8 cellular contexts compared by ENCODE assay signal in the genomic region with DNA sequence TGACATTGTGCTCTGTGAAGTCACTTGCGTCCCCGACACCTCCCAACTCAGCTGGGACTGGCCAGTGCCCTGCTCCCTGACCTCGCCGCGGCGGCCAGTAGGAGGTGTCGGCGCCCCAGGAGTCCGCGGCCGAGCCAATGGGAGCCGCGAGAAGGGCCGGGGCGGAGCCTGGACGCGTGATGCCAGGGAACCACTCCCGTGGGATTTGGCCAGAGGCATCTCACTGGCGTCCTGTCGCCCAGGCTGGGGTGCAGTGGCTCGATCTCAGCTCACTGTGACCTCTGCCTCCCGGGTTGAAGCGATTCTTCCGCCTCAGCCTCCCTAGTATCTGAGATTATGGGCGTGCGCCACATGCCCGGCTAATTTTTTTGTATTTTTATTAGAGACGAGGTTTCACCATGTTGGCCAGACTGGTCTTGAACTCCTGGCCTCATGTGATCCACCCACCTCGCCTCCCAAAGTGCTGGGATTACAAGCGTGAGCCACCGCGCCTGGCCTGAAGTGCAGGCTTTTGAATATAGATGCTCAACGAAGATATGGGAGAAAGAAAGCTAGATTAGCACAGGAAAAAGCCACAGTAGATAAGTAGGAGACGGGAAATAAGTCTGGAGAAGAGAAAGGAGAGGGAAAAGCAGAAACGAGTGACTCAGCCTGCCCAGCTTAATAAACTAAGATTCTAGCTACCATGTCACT. TPM values are rescaled to one million over a fixed set of nuclear protein-coding genes. Genes with fewer than 3 reads are reported as not detected.
DNase-seq lines count a peak whose midpoint lies in the region; ATAC-seq, FAIRE-seq and TF ChIP-seq lines count a peak whose summit lies in the region.

No MANE protein-coding gene starts in this region.

- DNase-seq in A172 (ENCODE audit: low spot score) = peak; percentile 65
- peak; percentile 74 for DNase-seq in GM18507 (ENCODE audit: extremely low spot score, insufficient read length, low read depth)
- peak; percentile 93 for DNase-seq in HK-2 (ENCODE audit: unreplicated experiment)
- DNase-seq in Panc1 (ENCODE audit: low read depth, low spot score) = peak; percentile 69
- DNase-seq in glomerular visceral epithelial cell (ENCODE audit: extremely low spot score) = peak; percentile 72
- peak; percentile 33 for DNase-seq in thoracic aorta (ENCODE audit: low spot score)

- peak overlapping the region; percentile 76 for H3K27ac ChIP-seq in Panc1 (ENCODE audit: low read length)
- H3K27ac ChIP-seq in neutrophil = no peak overlapping the region
- H3K27ac ChIP-seq in thoracic aorta = no peak overlapping the region

- FAIRE-seq in GM18507 (lab: Jason Lieb, UNC) = peak; percentile 82

- intact Hi-C loops in Panc1 (cut with micrococcal nuclease; ENCODE audit: unreplicated experiment) = loop anchor here (10.0 kb wide), 1 partner anchor 88 kb away; no protein-coding TSS in a partner anchor

- H3K27me3 ChIP-seq in Panc1 (ENCODE audit: control insufficient read depth, insufficient read depth, low read length) = no peaks in the 10 kb centered on the region
- H3K27me3 ChIP-seq in neutrophil = peaks cover 16% of the 10 kb centered on the region
- no peaks in the 10 kb centered on the region for H3K27me3 ChIP-seq in thoracic aorta (replicated peaks; ENCODE audit: insufficient read depth)

- H3K4me1 Mint-ChIP-seq in activated naive CD8-positive, alpha-beta T cell (ENCODE audit: low read depth) = peaks cover 4% of the 10 kb centered on the region

- H3K4me3 ChIP-seq in Panc1 (ENCODE audit: low read depth in 2 of 2, low read length in 2 of 2) (peak overlapping the region; percentile 54 to 85), neutrophil (ENCODE audit: low read depth in 1 of 2, low read length in 1 of 2) (peak overlapping the region; percentile 47 to 54), thoracic aorta (peak overlapping the region; percentile 67)

- H3K9me3 ChIP-seq in Panc1 (ENCODE audit: control insufficient read depth, insufficient read depth, low read depth, low read length) (no peaks in the 10 kb centered on the region), neutrophil (no peaks in the 10 kb centered on the region), thoracic aorta (no peaks in the 10 kb centered on the region)

- in situ Hi-C loops in Panc1 (cut with HindIII; ENCODE audit: low pct_unique_long_range_greater_than_20kb, low sequenced_read_pairs) = no loop called here

- ATAC-seq in Panc1 (peak; percentile 100), thoracic aorta (ENCODE audit: insufficient number of reproducible peaks, low FRiP score, low read depth) (no peak)

- no peak overlapping the region for H3K27ac Mint-ChIP-seq in activated naive CD8-positive, alpha-beta T cell

- POLR2A ChIA-PET in Panc1 (lab: Charles Lee) = interaction anchor here (0.6 kb wide), 2 partner anchors 18 to 86 kb away, joined by 5 to 6 read pairs; no protein-coding TSS in a partner anchor

- CTCF ChIA-PET in Panc1 (lab: Charles Lee) = no interaction called here

- no peaks in the 10 kb centered on the region for H3K36me3 Mint-ChIP-seq in activated naive CD8-positive, alpha-beta T cell

- H3K36me3 ChIP-seq in Panc1 (ENCODE audit: control insufficient read depth, insufficient read depth, low read length) (no peaks in the 10 kb centered on the region), neutrophil (no peaks in the 10 kb centered on the region), thoracic aorta (no peaks in the 10 kb centered on the region)

- TF ChIP-seq CTCF in Panc1 (IDR thresholded peaks at IDR 0.05) (no peak), neutrophil (IDR thresholded peaks at IDR 0.05) (peak; percentile 21), thoracic aorta (IDR thresholded peaks at IDR 0.05) (peak; percentile 33)

- BruUV-seq in Panc1 (replicated peaks; lab: Mats Ljungman, UMichigan) = TSS peak; percentile 92

- H3K4me3 Mint-ChIP-seq in activated naive CD8-positive, alpha-beta T cell = peak overlapping the region; percentile 77

- H3K4me1 ChIP-seq in Panc1 (ENCODE audit: control insufficient read depth, insufficient read depth, low read length) = peaks cover 5% of the 10 kb centered on the region; the same call in 1 of the 2 replicates
- peaks cover 7 to 9% of the 10 kb centered on the region in 2 experiments for H3K4me1 ChIP-seq in neutrophil (ENCODE audit: control insufficient read depth in 1 of 2, insufficient read depth in 1 of 2, low read depth in 1 of 2, low read length in 1 of 2)
- peaks cover 0 to 10% of the 10 kb centered on the region in 2 donors for H3K4me1 ChIP-seq in thoracic aorta (ENCODE audit: control insufficient read depth in 1 of 2, low read depth in 2 of 2)

- no peaks in the 10 kb centered on the region for H3K27me3 Mint-ChIP-seq in activated naive CD8-positive, alpha-beta T cell

- no peaks in the 10 kb centered on the region for H3K9me3 Mint-ChIP-seq in activated naive CD8-positive, alpha-beta T cell (ENCODE audit: low read depth)

RNA-seq across cellular contexts. Expression of a gene that starts 38.0 kb away (rescaled TPM):
- 54.6 and 55.2 TPM in 2 replicates for total RNA-seq in A172 (2014; rRNA removed; shearing (Covaris generic))
- total RNA-seq in Panc1 (2021; ENCODE audit: unreplicated experiment) (78.9 TPM), thoracic aorta (10 to 100 TPM; 29.8 to 48.2 TPM)
- polyA plus RNA-seq in Panc1 (2012; ENCODE audit: insufficient read length) = 47.2 TPM

RNA-seq across cellular contexts. Expression of a gene that starts 38.7 kb away (rescaled TPM):
- total RNA-seq in A172 (2014; rRNA removed; shearing (Covaris generic)) = 102 and 123 TPM in 2 replicates
- total RNA-seq in Panc1 (2021; ENCODE audit: unreplicated experiment) = 376 TPM
- 254 TPM for polyA plus RNA-seq in Panc1 (2012; ENCODE audit: insufficient read length)
- 10 to 100 TPM; 66.9 to 80.8 TPM for total RNA-seq in thoracic aorta

Comparison
In these comparisons a context has a peak if more than half of its experiments do, and no peak if none do; other contexts are left out.
1. DNase-seq: peak in every context shown above with its lines; median percentile 93 in HK-2; 74 in GM18507; 72 in glomerular visceral epithelial cell; 69 in Panc1; 65 in A172; 33 in thoracic aorta.